Comparison of ENCODE assay signal across 8 cellular contexts in genomic region chr1:220113136-220113695, GRCh38. TPM values are rescaled to one million over a fixed set of nuclear protein-coding genes. Genes with fewer than 3 reads are reported as not detected.
DNase-seq lines count a peak whose midpoint lies in the region; ATAC-seq and TF ChIP-seq lines count a peak whose summit lies in the region.

No MANE protein-coding gene starts in this region.

- POLR2A ChIA-PET in AG04449 (lab: Yijun Ruan, JAX): no interaction called here

- no peak for TF ChIP-seq POLR2A in vagina (IDR thresholded peaks at IDR 0.05)

- H3K27ac ChIP-seq in VCaP (no peak overlapping the region), hepatocyte (no peak overlapping the region), vagina (no peak overlapping the region)

- no peaks in the 10 kb centered on the region for H3K9me3 ChIP-seq in hepatocyte (ENCODE audit: low read depth)
- no peaks in the 10 kb centered on the region for H3K9me3 ChIP-seq in vagina

- H3K4me3 ChIP-seq in AG04449 (ENCODE audit: low read depth, low read length) (no peak overlapping the region), hepatocyte (no peak overlapping the region), vagina (no peak overlapping the region)

- WGBS in hepatocyte (ENCODE audit: low lambda C conversion rate, missing lambda C conversion rate): 94% methylated on average over 5 of the region's 5 CpGs

- peak; percentile 13 for TF ChIP-seq CTCF in AG04449 (IDR thresholded peaks at IDR 0.05; ENCODE audit: insufficient read depth, low read length, missing control alignments)
- peak; percentile 65 for TF ChIP-seq CTCF in VCaP (conservative IDR thresholded peaks at IDR 0.05)
- peak; percentile 49 for TF ChIP-seq CTCF in hepatocyte (IDR thresholded peaks at IDR 0.05; ENCODE audit: poor library complexity)
- TF ChIP-seq CTCF in vagina (IDR thresholded peaks at IDR 0.05): peak in 1 of 3 experiments; percentile 20

- peaks cover 3% of the 10 kb centered on the region for H3K36me3 ChIP-seq in hepatocyte (replicated peaks; ENCODE audit: insufficient read depth, low read depth)
- peaks cover 0 to 52% of the 10 kb centered on the region in 2 donors for H3K36me3 ChIP-seq in vagina

- H2AFZ ChIP-seq in hepatocyte: no peak overlapping the region

- no peaks in the 10 kb centered on the region for H3K9me2 ChIP-seq in hepatocyte (replicated peaks; ENCODE audit: insufficient read depth)

- no peaks in the 10 kb centered on the region for H3K4me1 ChIP-seq in hepatocyte (ENCODE audit: insufficient read depth)
- H3K4me1 ChIP-seq in vagina: no peaks in the 10 kb centered on the region

- CTCF ChIA-PET in AG04449 (lab: Yijun Ruan, JAX): interaction anchor here (0.9 to 2.0 kb wide), 14 partner anchors 7 to 662 kb away, joined by 3 to 14 read pairs (median 3); no protein-coding TSS in a partner anchor

- DNase-seq in AG04449 (ENCODE audit: low read depth, low spot score): no peak
- peak; percentile 63 for DNase-seq in ELR (ENCODE audit: low read depth)
- DNase-seq in hepatocyte (ENCODE audit: low spot score): peak; percentile 18
- no peak for DNase-seq in GF-D8 (lab: John Stamatoyannopoulos, UW)
- DNase-seq in vagina (ENCODE audit: extremely low spot score in 2 of 2): no peak

- ATAC-seq in HG03432 (IDR thresholded peaks at IDR 0.05; ENCODE audit: unreplicated experiment) (peak; percentile 83), GM19324 (IDR thresholded peaks at IDR 0.05; ENCODE audit: low FRiP score, unreplicated experiment) (no peak)

- no peaks in the 10 kb centered on the region for H4K20me1 ChIP-seq in hepatocyte (ENCODE audit: insufficient read depth, poor library complexity, severe bottlenecking)

- intact Hi-C loops in vagina (cut with DNase I): no loop called here

- H3K4me2 ChIP-seq in hepatocyte: no peak overlapping the region

- no peaks in the 10 kb centered on the region for H3K27me3 ChIP-seq in hepatocyte
- H3K27me3 ChIP-seq in vagina: no peaks in the 10 kb centered on the region

- H3K79me2 ChIP-seq in hepatocyte: peaks cover 23% of the 10 kb centered on the region

RNA-seq across cellular contexts. Expression of gene IARS2, which starts 19.3 kb away (rescaled TPM):
- total RNA-seq in hepatocyte: 85.8 and 92.9 TPM in 2 replicates
- polyA plus RNA-seq in hepatocyte: 48.1 and 55.2 TPM in 2 replicates
- 37.6 TPM for total RNA-seq in vagina

RNA-seq across cellular contexts. Expression of gene BPNT1, which starts 23.6 kb away (rescaled TPM):
- total RNA-seq in hepatocyte (37.6 and 53.4 TPM in 2 replicates), vagina (26.5 TPM)
- polyA plus RNA-seq in hepatocyte: 9.7 and 11.2 TPM in 2 replicates

Comparison
In these comparisons a context has a peak if more than half of its experiments do, and no peak if none do; other contexts are left out.
1. DNase-seq: peak in ELR (single experiment) and hepatocyte (single experiment); none in AG04449 (single experiment), GF-D8 (single experiment) and vagina (0 of 2).